In the genomic region with DNA sequence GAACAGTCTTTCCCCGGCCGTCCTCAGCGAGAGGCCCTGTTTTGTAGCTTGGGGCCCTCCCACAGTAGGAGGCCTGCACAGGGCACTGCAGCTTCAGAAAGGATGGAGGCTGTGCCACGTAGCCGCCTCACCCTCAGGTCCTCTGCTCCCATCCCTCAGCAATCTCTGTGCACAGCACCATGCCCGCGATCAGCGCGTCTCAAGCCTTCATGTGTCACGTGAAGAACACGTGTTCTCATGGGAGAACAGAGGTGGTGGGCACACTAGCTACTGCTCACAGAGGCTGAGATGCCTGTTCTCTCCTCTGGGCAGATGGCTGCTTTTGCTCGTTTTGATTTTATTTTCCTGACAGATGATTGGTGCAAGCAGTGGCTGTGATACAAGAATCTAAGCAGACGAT, we compare ENCODE assay signal across 19 cellular contexts. TPM values are rescaled to one million over a fixed set of nuclear protein-coding genes. Genes with fewer than 3 reads are reported as not detected.
DNase-seq lines count a peak whose midpoint lies in the region; ATAC-seq, FAIRE-seq and TF ChIP-seq lines count a peak whose summit lies in the region.
"Had no signal": no experiment of that assay in that cellular context is flagged by ENCODE, and none has a peak within 500 bp of the region (broad histone marks: within the 10 kb centered on the region; RNA-seq: fewer than 3 reads in every experiment).

No MANE protein-coding gene starts in this region.

- H3K23ac ChIP-seq in H1 (ENCODE audit: insufficient read length): no peak overlapping the region

- no peak overlapping the region for H3K4me3 Mint-ChIP-seq in nephron progenitor cell
- no peak overlapping the region for H3K4me3 Mint-ChIP-seq in type B pancreatic cell
- H3K4me3 Mint-ChIP-seq in effector memory CD8-positive, alpha-beta T cell: no peak overlapping the region
- H3K4me3 Mint-ChIP-seq: CD4-positive, alpha-beta memory T cell had no signal

- H2BK12ac ChIP-seq in H1 (ENCODE audit: low read depth, low read length): no peak overlapping the region

- no peak overlapping the region for H2BK15ac ChIP-seq in H1 (ENCODE audit: low read length)

- TF ChIP-seq CTCF in SK-N-SH (IDR thresholded peaks at IDR 0.05): no peak
- TF ChIP-seq CTCF in H1 (IDR thresholded peaks at IDR 0.05; ENCODE audit: control extremely low read depth in 1 of 3, insufficient read depth in 1 of 3, low read depth in 1 of 3, low read length in 3 of 3): no peak
- no peak for TF ChIP-seq CTCF in nephron progenitor cell (IDR thresholded peaks at IDR 0.05)
- no peak for TF ChIP-seq CTCF in type B pancreatic cell (conservative IDR thresholded peaks at IDR 0.05)

- no peak overlapping the region for H4K5ac ChIP-seq in H1 (ENCODE audit: insufficient read length, low read depth, low read length)

- no peaks in the 10 kb centered on the region for H3K9me2 ChIP-seq in SK-N-SH

- TF ChIP-seq EP300 in SK-N-SH (IDR thresholded peaks at IDR 0.05; ENCODE audit: borderline replicate concordance in 1 of 2, low read depth in 1 of 2, low read length in 1 of 2) (no peak), H1 (IDR thresholded peaks at IDR 0.05; ENCODE audit: borderline replicate concordance in 1 of 2, low read depth in 2 of 2, low read length in 2 of 2) (no peak)

- DNase-seq in SK-N-SH (no peak), H1 (ENCODE audit: low read depth in 1 of 2, low spot score in 2 of 2) (no peak), nephron progenitor cell (no peak), HT-29 (ENCODE audit: low spot score) (no peak), type B pancreatic cell (ENCODE audit: extremely low spot score, unreplicated experiment) (no peak)
- no peak for DNase-seq in effector memory CD8-positive, alpha-beta T cell
- DNase-seq: CD4-positive, alpha-beta memory T cell; DMS153; DMS79; GDM1 had no signal

- H3K36me3 ChIP-seq in SK-N-SH (replicated peaks in 1 of 2; ENCODE audit: control insufficient read depth in 1 of 2, insufficient read depth in 2 of 2, low read length in 1 of 2): no peaks in the 10 kb centered on the region
- H3K36me3 ChIP-seq in H1 (ENCODE audit: control insufficient read depth in 2 of 4, insufficient read depth in 4 of 4, low read length in 3 of 4): no peaks in the 10 kb centered on the region
- H3K36me3 ChIP-seq: BLaER1, HAP-1 had no signal

- H3K4me1 Mint-ChIP-seq in nephron progenitor cell: peaks cover 4% of the 10 kb centered on the region
- no peaks in the 10 kb centered on the region for H3K4me1 Mint-ChIP-seq in type B pancreatic cell (ENCODE audit: unreplicated experiment)
- H3K4me1 Mint-ChIP-seq in effector memory CD8-positive, alpha-beta T cell (ENCODE audit: low read depth in 2 of 2): peaks cover 0 to 1% of the 10 kb centered on the region in 2 donors
- H3K4me1 Mint-ChIP-seq: CD14-positive monocyte had no signal

- H3K4ac ChIP-seq in H1 (replicated peaks; ENCODE audit: insufficient read length, low read depth, low read length): no peak overlapping the region

- H2AK5ac ChIP-seq in H1 (ENCODE audit: low read depth, low read length): no peak overlapping the region

- H3K18ac ChIP-seq in H1 (ENCODE audit: extremely low read depth, low read length): no peak overlapping the region

- CTCF ChIA-PET in SK-N-SH (lab: Yijun Ruan, JAX) (interaction anchor here (0.9 to 1.0 kb wide), 2 partner anchors 336 to 652 kb away, joined by 3 read pairs; no protein-coding TSS in a partner anchor), H1 (lab: Charles Lee; ENCODE audit: partially characterized antibody) (no interaction called here)

- H3F3A ChIP-seq in SK-N-SH (replicated peaks; ENCODE audit: insufficient read depth): no peaks in the 10 kb centered on the region

- no peaks in the 10 kb centered on the region for H4K20me1 ChIP-seq in SK-N-SH (ENCODE audit: insufficient read depth)
- H4K20me1 ChIP-seq in H1 (replicated peaks in 1 of 2; ENCODE audit: control insufficient read depth in 1 of 2, insufficient read depth in 2 of 2, low read length in 2 of 2): no peaks in the 10 kb centered on the region
- H4K20me1 ChIP-seq: BLaER1 had no signal

- H2BK5ac ChIP-seq in H1 (ENCODE audit: low read depth, low read length): 0 out of 2 replicates have a peak overlapping the region, but pooled peaks have one; percentile 13

- no peaks in the 10 kb centered on the region for H3K36me3 Mint-ChIP-seq in nephron progenitor cell (ENCODE audit: low read depth)
- no peaks in the 10 kb centered on the region for H3K36me3 Mint-ChIP-seq in type B pancreatic cell
- H3K36me3 Mint-ChIP-seq in effector memory CD8-positive, alpha-beta T cell (ENCODE audit: insufficient read depth): no peaks in the 10 kb centered on the region
- H3K36me3 Mint-ChIP-seq: CD14-positive monocyte; CD4-positive, alpha-beta memory T cell had no signal

- H3K27me3 Mint-ChIP-seq in nephron progenitor cell (ENCODE audit: low read depth, poor library complexity) (peaks cover 48% of the 10 kb centered on the region), type B pancreatic cell (peaks cover 68% of the 10 kb centered on the region)
- H3K27me3 Mint-ChIP-seq in effector memory CD8-positive, alpha-beta T cell: peaks cover 46 to 90% of the 10 kb centered on the region in 2 donors

- H2AFZ ChIP-seq in SK-N-SH (ENCODE audit: low read depth) (no peak overlapping the region), H1 (ENCODE audit: low read length) (no peak overlapping the region)

- no peak overlapping the region for H2BK20ac ChIP-seq in H1 (ENCODE audit: low read length)

- H3K79me1 ChIP-seq in H1 (ENCODE audit: low read depth, low read length): no peaks in the 10 kb centered on the region

- H3K27ac Mint-ChIP-seq in nephron progenitor cell (peak overlapping the region; percentile 85), type B pancreatic cell (no peak overlapping the region)
- H3K27ac Mint-ChIP-seq in effector memory CD8-positive, alpha-beta T cell: no peak overlapping the region
- H3K27ac Mint-ChIP-seq: CD14-positive monocyte; CD4-positive, alpha-beta memory T cell had no signal

- H3K4me2 ChIP-seq in SK-N-SH (no peak overlapping the region), H1 (ENCODE audit: insufficient read depth in 1 of 2, low read depth in 2 of 2, low read length in 2 of 2) (no peak overlapping the region)

- 17% methylated on average over 11 of the region's 13 CpGs for WGBS in SK-N-SH (ENCODE audit: low lambda C conversion rate)
- 86% methylated on average over 13 of the region's 13 CpGs; no CpG with 5 or more reads in 1 of the 2 experiments for WGBS in H1 (ENCODE audit: extremely low coverage in 1 of 2, insufficient coverage in 1 of 2, insufficient read length in 1 of 2, insufficient replicate concordance in 2 of 2, low coverage in 1 of 2, low lambda C conversion rate in 2 of 2, missing lambda C conversion rate in 1 of 2), 2 experiments

- H3K14ac ChIP-seq in H1 (ENCODE audit: insufficient read length): no peak overlapping the region

- TF ChIP-seq POLR2A in H1 (IDR thresholded peaks at IDR 0.05; ENCODE audit: control extremely low read depth in 1 of 2, low read depth in 2 of 2, low read length in 2 of 2): no peak

- H4K8ac ChIP-seq in H1 (ENCODE audit: extremely low read depth, insufficient read depth, low read length): no peak overlapping the region

- no peak overlapping the region for H3K56ac ChIP-seq in H1 (replicated peaks; ENCODE audit: insufficient read length, low read depth, low read length)

- H3K27me3 ChIP-seq in SK-N-SH (ENCODE audit: insufficient read depth) (peaks cover 100% of the 10 kb centered on the region), H1 (replicated peaks in 1 of 4; ENCODE audit: control insufficient read depth in 3 of 4, extremely low read depth in 1 of 4, insufficient read depth in 3 of 4, low read length in 3 of 4) (peaks cover 0 to 6% (median under 1%) of the 10 kb centered on the region in 4 experiments; a peak in 3 of 7 replicates)

- H2BK120ac ChIP-seq in H1 (replicated peaks; ENCODE audit: low read depth, low read length): no peak overlapping the region

- no peaks in the 10 kb centered on the region for H3K9me3 ChIP-seq in SK-N-SH
- H3K9me3 ChIP-seq in H1 (ENCODE audit: insufficient read depth in 2 of 2, low read depth in 1 of 2, low read length in 1 of 2): peaks cover 0 to 6% of the 10 kb centered on the region in 2 experiments; a peak in 1 of 4 replicates
- H3K9me3 ChIP-seq: HAP-1 had no signal

- POLR2A ChIA-PET in SK-N-SH (lab: Yijun Ruan, JAX) (no interaction called here), H1 (lab: Charles Lee; ENCODE audit: partially characterized antibody) (no interaction called here)

- FAIRE-seq in H1 (lab: Jason Lieb, UNC): no peak
- FAIRE-seq: GM12892 had no signal

- H4K91ac ChIP-seq in H1 (replicated peaks; ENCODE audit: insufficient read length, low read length): no peak overlapping the region

- H3K4me3 ChIP-seq in SK-N-SH (ENCODE audit: low read depth in 2 of 2, low read length in 1 of 2) (no peak overlapping the region), H1 (ENCODE audit: extremely low read depth in 1 of 4, insufficient read depth in 2 of 4, low read depth in 3 of 4, low read length in 4 of 4) (no peak overlapping the region)
- H3K4me3 ChIP-seq: BLaER1, HAP-1 had no signal

- H3K9ac ChIP-seq in SK-N-SH (no peak overlapping the region), H1 (replicated peaks in 1 of 4; ENCODE audit: extremely low read depth in 1 of 4, low read depth in 3 of 4, low read length in 3 of 4) (no peak overlapping the region)
- H3K9ac ChIP-seq: BLaER1 had no signal

- no peak for TF ChIP-seq RAD21 in SK-N-SH (IDR thresholded peaks at IDR 0.05; ENCODE audit: low read length)
- TF ChIP-seq RAD21 in H1 (IDR thresholded peaks at IDR 0.05 in 1 of 2, conservative IDR thresholded peaks at IDR 0.05 in 1 of 2; ENCODE audit: low read depth in 2 of 2, low read length in 2 of 2): no peak

- H3K27ac ChIP-seq in SK-N-SH (ENCODE audit: low read depth in 2 of 2, low read length in 1 of 2) (no peak overlapping the region), H1 (ENCODE audit: low read depth, low read length) (no peak overlapping the region)
- H3K27ac ChIP-seq: 22Rv1, BLaER1 had no signal

- no peak for ATAC-seq in SK-N-SH treated with all-trans-retinoic acid at 6 μM for 48 hours
- ATAC-seq in effector memory CD8-positive, alpha-beta T cell (replicated peaks): no peak

- H3K4me1 ChIP-seq in SK-N-SH (ENCODE audit: control insufficient read depth in 1 of 2, insufficient read depth in 2 of 2, low read depth in 1 of 2, low read length in 1 of 2): no peaks in the 10 kb centered on the region
- H3K4me1 ChIP-seq in H1 (replicated peaks in 1 of 4; ENCODE audit: control insufficient read depth in 3 of 4, insufficient read depth in 4 of 4, low read length in 3 of 4): no peaks in the 10 kb centered on the region
- H3K4me1 ChIP-seq: HAP-1 had no signal

- H3K79me2 ChIP-seq in SK-N-SH (ENCODE audit: insufficient read depth): no peaks in the 10 kb centered on the region
- no peaks in the 10 kb centered on the region for H3K79me2 ChIP-seq in H1 (ENCODE audit: control insufficient read depth in 1 of 2, insufficient read depth in 2 of 2, low read length in 2 of 2)

- H3K23me2 ChIP-seq in H1 (ENCODE audit: low read depth, low read length): no peaks in the 10 kb centered on the region

- H3K9me3 Mint-ChIP-seq in nephron progenitor cell (peaks cover 4% of the 10 kb centered on the region), type B pancreatic cell (no peaks in the 10 kb centered on the region)
- H3K9me3 Mint-ChIP-seq in effector memory CD8-positive, alpha-beta T cell: no peaks in the 10 kb centered on the region
- H3K9me3 Mint-ChIP-seq: CD4-positive, alpha-beta memory T cell had no signal

RNA-seq across cellular contexts. Expression of a gene that starts 8.5 kb away (rescaled TPM):
- polyA plus RNA-seq in SK-N-SH (2012; rRNA removed) (not detected in 2 replicates), H1 (2011; rRNA removed) (not detected in 2 replicates)
- not detected in 2 replicates for polyA plus RNA-seq in SK-N-SH (2012; cell fraction: cytosol; rRNA removed)
- not detected in 2 replicates for polyA plus RNA-seq in SK-N-SH (2012; cell fraction: nucleus; rRNA removed)
- total RNA-seq in H1 (2021; fragmentation: NEBNext Ultra II Directional; extraction: Animal tissue kit (Norgen Biotek cat#: 25700)): not detected in 2 replicates
- 0.01 TPM for polyA plus RNA-seq in H1 (2011; cell fraction: cytosol; rRNA removed)
- not detected for polyA plus RNA-seq in H1 (2011; cell fraction: nucleus; rRNA removed)
- polyA plus RNA-seq in H1 (2012, experiment 1 of 2): not detected in 4 replicates
- not detected for polyA plus RNA-seq in H1 (2012, experiment 2 of 2)
- under 0.01 TPM for polyA plus RNA-seq in H1 (2013, experiment 1 of 2)
- 0.04 TPM for polyA plus RNA-seq in H1 (2013, experiment 2 of 2)
- polyA minus RNA-seq in H1 (2011; rRNA and poly(A)+ RNA removed): 0.03 TPM in 1 of 2 replicates, not detected in the other
- not detected for polyA minus RNA-seq in H1 (2011; cell fraction: cytosol; rRNA and poly(A)+ RNA removed)
- polyA minus RNA-seq in H1 (2011; cell fraction: nucleus; rRNA and poly(A)+ RNA removed): not detected
- 21.7 and 22.6 TPM in 2 replicates for total RNA-seq in HT-29 (2014; rRNA removed; shearing (Covaris generic))
- total RNA-seq in type B pancreatic cell (ENCODE audit: low replicate concordance): 24.9 and 28.3 TPM in 2 replicates
- total RNA-seq: A673; CD4-positive, alpha-beta memory T cell; H4 had no signal
- polyA plus RNA-seq: AG04450, CD14-positive monocyte had no signal

Comparison
In these comparisons a context has a peak if more than half of its experiments do, and no peak if none do; other contexts are left out.
1. RNA of a gene that starts 8.5 kb away (total RNA-seq): 24.9 to 28.3 TPM in type B pancreatic cell and 21.7 to 22.6 TPM in HT-29; not detected in H1; every median in the first group is over 10 times any median in the second.